ENCODE assay signal across 1 cellular context in genomic region chr1:9688599-9688998, GRCh38.
TF ChIP-seq lines count a peak whose summit lies in the region.

No MANE protein-coding gene starts in this region.

TF ChIP-seq in SK-N-SH, 30 proteins besides CTCF, POLR2A, EP300 and RAD21 (continued from another document):
- TF ChIP-seq REST (IDR thresholded peaks at IDR 0.05; ENCODE audit: low read depth, low read length) (no peak), USF1 (IDR thresholded peaks at IDR 0.05; ENCODE audit: borderline replicate concordance, low read depth) (no peak), POLR2AphosphoS5 (IDR thresholded peaks at IDR 0.05; ENCODE audit: low read depth, low read length) (no peak), JUND (IDR thresholded peaks at IDR 0.05) (no peak), NFIC (IDR thresholded peaks at IDR 0.05; ENCODE audit: borderline replicate concordance) (no peak), GATA2 (CRISPR knock-in tag; IDR thresholded peaks at IDR 0.05) (no peak), EZH2phosphoT487 (IDR thresholded peaks at IDR 0.05; ENCODE audit: borderline replicate concordance, low read depth) (no peak), MAX (IDR thresholded peaks at IDR 0.05; ENCODE audit: low read depth) (no peak), RCOR1 (IDR thresholded peaks at IDR 0.05; ENCODE audit: low read length) (no peak), FOXJ3 (CRISPR knock-in tag; IDR thresholded peaks at IDR 0.05) (no peak), IRF3 (IDR thresholded peaks at IDR 0.05; ENCODE audit: low read depth, low read length) (no peak), MXI1 (IDR thresholded peaks at IDR 0.05; ENCODE audit: low read depth, low read length) (no peak), YY1 (IDR thresholded peaks at IDR 0.05; ENCODE audit: low read depth) (no peak)
